Comparison of ENCODE assay signal across 9 cellular contexts in genomic region chr22:29700949-29701927, GRCh38. TPM values are rescaled to one million over a fixed set of nuclear protein-coding genes. Genes with fewer than 3 reads are reported as not detected.
A peak's percentile ranks its signal among the peaks of the same experiment; 100 is the strongest.
DNase-seq lines count a peak whose midpoint lies in the region; ATAC-seq and TF ChIP-seq lines count a peak whose summit lies in the region.
"Had no signal": no experiment of that assay in that cellular context is flagged by ENCODE, and none has a peak within 500 bp of the region (broad histone marks: within the 10 kb centered on the region; RNA-seq: fewer than 3 reads in every experiment).

No MANE protein-coding gene starts in this region.

- TF ChIP-seq CTCF in OCI-LY1 (IDR thresholded peaks at IDR 0.05; ENCODE audit: low read length) = peak; percentile 47
- TF ChIP-seq CTCF in GM20000 (IDR thresholded peaks at IDR 0.05; ENCODE audit: extremely low read depth, missing control alignments) = no peak

- no peak overlapping the region for H3K4me2 ChIP-seq in OCI-LY1 (ENCODE audit: low read length)

- peaks cover 22% of the 10 kb centered on the region for H3K4me1 ChIP-seq in OCI-LY1 (ENCODE audit: insufficient read depth, low read length, severe bottlenecking)
- peaks cover 6% of the 10 kb centered on the region for H3K4me1 ChIP-seq in effector memory CD4-positive, alpha-beta T cell (ENCODE audit: control insufficient read depth, insufficient read depth, low read length, poor library complexity, severe bottlenecking)

- H3K27me3 ChIP-seq in OCI-LY1 (ENCODE audit: insufficient read depth, low read length) = no peaks in the 10 kb centered on the region; the same call in 1 of the 2 replicates
- H3K27me3 ChIP-seq in effector memory CD4-positive, alpha-beta T cell (replicated peaks; ENCODE audit: control insufficient read depth, insufficient read depth, low read length, poor library complexity, severe bottlenecking) = no peaks in the 10 kb centered on the region

- no peak overlapping the region for H3K27ac ChIP-seq in OCI-LY1 (ENCODE audit: low read depth, low read length, poor library complexity, severe bottlenecking)
- H3K27ac ChIP-seq in effector memory CD4-positive, alpha-beta T cell (ENCODE audit: insufficient read depth, low read length, poor library complexity, severe bottlenecking) = no peak overlapping the region
- H3K27ac ChIP-seq: epithelial cell of prostate had no signal

- ATAC-seq in stimulated activated naive CD8-positive, alpha-beta T cell treated with anti-CD3 and anti-CD28 coated beads, Interleukin-15, Interleukin-2, amounts not matched to agents 100 U/mL and 50 U/mL, for 24 hours = peak; percentile 57

- H2AFZ ChIP-seq in OCI-LY1 (ENCODE audit: low read length) = no peak overlapping the region

- H3K9me3 ChIP-seq in OCI-LY1 (ENCODE audit: low read length) = no peaks in the 10 kb centered on the region
- H3K9me3 ChIP-seq in effector memory CD4-positive, alpha-beta T cell (ENCODE audit: control insufficient read depth, low read length) = no peaks in the 10 kb centered on the region

- no peaks in the 10 kb centered on the region for H3F3A ChIP-seq in OCI-LY1 (ENCODE audit: insufficient read depth, low read length)

- H3K9ac ChIP-seq in OCI-LY1 (ENCODE audit: low read length) = no peak overlapping the region

- no peaks in the 10 kb centered on the region for H4K20me1 ChIP-seq in OCI-LY1 (ENCODE audit: insufficient read depth, low read length)

- peaks cover 4% of the 10 kb centered on the region; the same call in 1 of the 2 replicates for H3K36me3 ChIP-seq in OCI-LY1 (ENCODE audit: insufficient read depth, low read length)
- H3K36me3 ChIP-seq in effector memory CD4-positive, alpha-beta T cell (ENCODE audit: control insufficient read depth, insufficient read depth, low read length) = peaks cover 3% of the 10 kb centered on the region

- no peak overlapping the region for H3K4me3 ChIP-seq in OCI-LY1 (ENCODE audit: low read depth, low read length, poor library complexity, severe bottlenecking)
- H3K4me3 ChIP-seq in effector memory CD4-positive, alpha-beta T cell (ENCODE audit: insufficient read depth, low read depth, low read length, poor library complexity, severe bottlenecking) = no peak overlapping the region

- H3K9me2 ChIP-seq in OCI-LY1 (ENCODE audit: low read depth, low read length) = no peaks in the 10 kb centered on the region

- no peaks in the 10 kb centered on the region for H3K79me2 ChIP-seq in OCI-LY1 (ENCODE audit: insufficient read depth, low read length)

- peak; percentile 18 for DNase-seq in CD1c-positive myeloid dendritic cell (ENCODE audit: extremely low spot score)
- peak; percentile 35 for DNase-seq in GM19238 (ENCODE audit: insufficient read length, low spot score)
- peak; percentile 52 for DNase-seq in dermis blood vessel endothelial cell
- no peak for DNase-seq in stimulated activated naive CD8-positive, alpha-beta T cell treated with anti-CD3 and anti-CD28 coated beads, Interleukin-15, Interleukin-2, amounts not matched to agents 100 U/mL and 50 U/mL, for 24 hours
- no peak for DNase-seq in GM20000 (ENCODE audit: low spot score)
- DNase-seq in effector memory CD4-positive, alpha-beta T cell = no peak
- no peak for DNase-seq in inferior parietal cortex (ENCODE audit: extremely low spot score)

RNA-seq across cellular contexts. Expression of gene CABP7, which starts 18.6 kb away (rescaled TPM):
- total RNA-seq in dermis blood vessel endothelial cell = not detected in 2 replicates

Comparison
In these comparisons a context has a peak if more than half of its experiments do, and no peak if none do; other contexts are left out.
1. DNase-seq: peak in CD1c-positive myeloid dendritic cell (single experiment), GM19238 (single experiment) and dermis blood vessel endothelial cell (single experiment); none in stimulated activated naive CD8-positive, alpha-beta T cell treated with anti-CD3 and anti-CD28 coated beads, Interleukin-15, Interleukin-2, amounts not matched to agents 100 U/mL and 50 U/mL, for 24 hours (single experiment), GM20000 (single experiment), effector memory CD4-positive, alpha-beta T cell (0 of 3) and inferior parietal cortex (single experiment).